In genomic region chr11:95138448-95138847, GRCh38 we compare ENCODE assay signal across 1 cellular context.
TF ChIP-seq lines count a peak whose summit lies in the region.

No MANE protein-coding gene starts in this region.

TF ChIP-seq in HepG2, 621 proteins besides CTCF, POLR2A, EP300 and RAD21:
- no peak for TF ChIP-seq MIXL1 (CRISPR knock-in tag; IDR thresholded peaks at IDR 0.05)
- no peak for TF ChIP-seq FOXO4 (CRISPR knock-in tag; conservative IDR thresholded peaks at IDR 0.05)
- peak; percentile 53 for TF ChIP-seq STAG1 (CRISPR knock-in tag; IDR thresholded peaks at IDR 0.05)
